In the genomic region with DNA sequence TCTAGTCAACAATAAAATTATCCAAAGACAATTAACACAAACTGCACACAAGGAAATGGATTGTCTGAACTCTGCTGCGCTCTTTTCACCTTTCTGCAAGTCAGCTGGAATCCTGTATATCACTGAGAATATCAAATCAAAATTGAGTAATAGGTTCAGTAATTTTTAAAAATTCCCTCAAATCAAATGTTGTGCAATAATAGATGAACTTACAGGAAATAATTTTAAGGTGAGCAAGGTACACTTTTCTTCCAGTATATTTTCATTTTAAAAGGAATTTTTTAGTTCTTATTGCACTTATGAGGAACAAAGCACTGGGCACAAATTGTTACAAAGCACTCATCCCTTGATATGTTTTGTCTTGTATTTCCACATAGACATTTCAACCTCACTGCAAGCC, we compare ENCODE assay signal across 9 cellular contexts. TPM values are rescaled to one million over a fixed set of nuclear protein-coding genes. Genes with fewer than 3 reads are reported as not detected.
DNase-seq lines count a peak whose midpoint lies in the region; ATAC-seq and TF ChIP-seq lines count a peak whose summit lies in the region.
"Had no signal": no experiment of that assay in that cellular context is flagged by ENCODE, and none has a peak within 500 bp of the region (broad histone marks: within the 10 kb centered on the region; RNA-seq: fewer than 3 reads in every experiment).

No MANE protein-coding gene starts in this region.

- H3K4me3 ChIP-seq in CD8-positive, alpha-beta memory T cell (ENCODE audit: low read length): peak overlapping the region; percentile 71
- H3K4me3 ChIP-seq in KMS-11 (IDR thresholded peaks at IDR 0.05; ENCODE audit: insufficient read depth, low read depth, low read length) (peak overlapping the region; percentile 42), neural cell (ENCODE audit: low read length) (peak overlapping the region; percentile 81), aorta (ENCODE audit: low read length in 2 of 2) (peak overlapping the region in 1 of 2 donors; percentile 86)

- no peaks in the 10 kb centered on the region for H3F3A ChIP-seq in neural cell (ENCODE audit: insufficient read depth, low read length, poor library complexity, severe bottlenecking)

- no peak for DNase-seq in CD8-positive, alpha-beta memory T cell
- DNase-seq in cerebellar cortex (ENCODE audit: low spot score) (peak; percentile 4), aorta (no peak), NCI-H187 (lab: John Stamatoyannopoulos, UW) (no peak), HuH-7.5 (ENCODE audit: low spot score) (no peak)
- DNase-seq: stimulated activated CD4-positive, alpha-beta T cell treated with anti-CD3 and anti-CD28 coated beads, Interleukin-4, amount 100 ng/mL, for 24 hours had no signal

- peak overlapping the region; percentile 88 for H3K27ac ChIP-seq in CD8-positive, alpha-beta memory T cell (ENCODE audit: low read depth, low read length)
- H3K27ac ChIP-seq in KMS-11: no peak overlapping the region; the same call in 1 of the 2 replicates
- no peak overlapping the region for H3K27ac ChIP-seq in neural cell (ENCODE audit: low read length)
- H3K27ac ChIP-seq in aorta (ENCODE audit: low read depth in 1 of 2, low read length in 2 of 2): no peak overlapping the region

- H4K20me1 ChIP-seq in KMS-11 (ENCODE audit: insufficient read depth) (no peaks in the 10 kb centered on the region), neural cell (ENCODE audit: insufficient read depth) (no peaks in the 10 kb centered on the region)

- peaks cover 34% of the 10 kb centered on the region for H3K4me1 ChIP-seq in CD8-positive, alpha-beta memory T cell (ENCODE audit: insufficient read depth, low read length)
- H3K4me1 ChIP-seq in KMS-11 (ENCODE audit: low read depth, poor library complexity, severe bottlenecking): peaks cover 15% of the 10 kb centered on the region
- no peaks in the 10 kb centered on the region for H3K4me1 ChIP-seq in aorta (ENCODE audit: control insufficient read depth in 1 of 2, insufficient read depth in 2 of 2, low read length in 2 of 2)

- peaks cover 37 to 58% (median 58%) of the 10 kb centered on the region in 3 donors for H3K4me1 Mint-ChIP-seq in CD8-positive, alpha-beta memory T cell

- TF ChIP-seq EP300 in neural cell (conservative IDR thresholded peaks at IDR 0.05; ENCODE audit: poor library complexity, severe bottlenecking): no peak

- peak overlapping the region; percentile 92 to 99 (median 98) for H3K27ac Mint-ChIP-seq in CD8-positive, alpha-beta memory T cell

- H3K9me3 ChIP-seq in CD8-positive, alpha-beta memory T cell (ENCODE audit: low read length): no peaks in the 10 kb centered on the region
- H3K9me3 ChIP-seq in neural cell (ENCODE audit: low read length) (no peaks in the 10 kb centered on the region), aorta (ENCODE audit: control insufficient read depth, low read length) (no peaks in the 10 kb centered on the region)

- POLR2A ChIA-PET in CD8-positive, alpha-beta memory T cell (lab: Charles Lee): no interaction called here

- H3K79me2 ChIP-seq in KMS-11 (ENCODE audit: insufficient read depth, low read depth) (no peaks in the 10 kb centered on the region), neural cell (replicated peaks; ENCODE audit: insufficient read depth, low read length) (no peaks in the 10 kb centered on the region)

- H3K4me2 ChIP-seq in KMS-11: peak overlapping the region; percentile 73
- H3K4me2 ChIP-seq in neural cell (ENCODE audit: low read length): peak overlapping the region; percentile 53

- H3K27me3 Mint-ChIP-seq in CD8-positive, alpha-beta memory T cell: peaks cover 0 to 2% of the 10 kb centered on the region in 2 donors

- TF ChIP-seq CTCF in KMS-11 (conservative IDR thresholded peaks at IDR 0.05; ENCODE audit: low read depth, low read length): no peak
- no peak for TF ChIP-seq CTCF in neural cell (IDR thresholded peaks at IDR 0.05; ENCODE audit: poor library complexity, severe bottlenecking)

- intact Hi-C loops in aorta (cut with DNase I): no loop called here

- H3K4me3 Mint-ChIP-seq in CD8-positive, alpha-beta memory T cell: peak overlapping the region; percentile 90 to 99 (median 96)

- ATAC-seq in aorta (ENCODE audit: low FRiP score): no peak
- no peak for ATAC-seq in GM19035 (IDR thresholded peaks at IDR 0.05; ENCODE audit: unreplicated experiment)

- 90 to 95% methylated on average over 1 of the region's 1 CpG for WGBS in aorta, 2 donors

- peaks cover 5 to 22% (median 10%) of the 10 kb centered on the region in 3 donors for H3K36me3 Mint-ChIP-seq in CD8-positive, alpha-beta memory T cell

- TF ChIP-seq RAD21 in neural cell (conservative IDR thresholded peaks at IDR 0.05): no peak

- H3K36me3 ChIP-seq in CD8-positive, alpha-beta memory T cell (ENCODE audit: insufficient read depth, low read length): no peaks in the 10 kb centered on the region
- H3K36me3 ChIP-seq in KMS-11 (ENCODE audit: insufficient read depth) (no peaks in the 10 kb centered on the region), neural cell (ENCODE audit: insufficient read depth, low read length) (peaks cover 7% of the 10 kb centered on the region), aorta (ENCODE audit: control insufficient read depth in 1 of 2, insufficient read depth in 2 of 2, low read length in 1 of 2) (no peaks in the 10 kb centered on the region)

- no peaks in the 10 kb centered on the region for H3K27me3 ChIP-seq in CD8-positive, alpha-beta memory T cell (ENCODE audit: insufficient read depth, low read length, poor library complexity, severe bottlenecking)
- H3K27me3 ChIP-seq in KMS-11 (ENCODE audit: insufficient read depth, low read depth) (no peaks in the 10 kb centered on the region), neural cell (ENCODE audit: insufficient read depth, low read depth, low read length) (no peaks in the 10 kb centered on the region), aorta (ENCODE audit: control insufficient read depth in 1 of 2, insufficient read depth in 2 of 2, low read length in 1 of 2) (no peaks in the 10 kb centered on the region)

- H3K9ac ChIP-seq in KMS-11 (no peak overlapping the region), neural cell (ENCODE audit: low read length) (peak overlapping the region; percentile 81)

- no peaks in the 10 kb centered on the region for H3K9me3 Mint-ChIP-seq in CD8-positive, alpha-beta memory T cell

- CTCF ChIA-PET in CD8-positive, alpha-beta memory T cell (lab: Charles Lee): no interaction called here

- H2AFZ ChIP-seq in KMS-11 (ENCODE audit: low read depth): peak overlapping the region; percentile 99
- H2AFZ ChIP-seq in neural cell (ENCODE audit: low read depth, low read length): no peak overlapping the region

- H3K9me2 ChIP-seq in neural cell (ENCODE audit: insufficient read depth, low read length): no peaks in the 10 kb centered on the region

TF ChIP-seq in neural cell, 6 proteins besides CTCF, POLR2A, EP300 and RAD21:
- TF ChIP-seq SMC3 (conservative IDR thresholded peaks at IDR 0.05; ENCODE audit: poor library complexity) (no peak), MXI1 (conservative IDR thresholded peaks at IDR 0.05; ENCODE audit: poor library complexity, severe bottlenecking) (no peak), POLR2AphosphoS5 (IDR thresholded peaks at IDR 0.05) (no peak), TAF1 (IDR thresholded peaks at IDR 0.05; ENCODE audit: low read depth) (no peak), EZH2 (IDR thresholded peaks at IDR 0.05; ENCODE audit: borderline replicate concordance, insufficient read depth, low read length, poor library complexity, severe bottlenecking) (no peak)
- TF ChIP-seq, protein P1, sequence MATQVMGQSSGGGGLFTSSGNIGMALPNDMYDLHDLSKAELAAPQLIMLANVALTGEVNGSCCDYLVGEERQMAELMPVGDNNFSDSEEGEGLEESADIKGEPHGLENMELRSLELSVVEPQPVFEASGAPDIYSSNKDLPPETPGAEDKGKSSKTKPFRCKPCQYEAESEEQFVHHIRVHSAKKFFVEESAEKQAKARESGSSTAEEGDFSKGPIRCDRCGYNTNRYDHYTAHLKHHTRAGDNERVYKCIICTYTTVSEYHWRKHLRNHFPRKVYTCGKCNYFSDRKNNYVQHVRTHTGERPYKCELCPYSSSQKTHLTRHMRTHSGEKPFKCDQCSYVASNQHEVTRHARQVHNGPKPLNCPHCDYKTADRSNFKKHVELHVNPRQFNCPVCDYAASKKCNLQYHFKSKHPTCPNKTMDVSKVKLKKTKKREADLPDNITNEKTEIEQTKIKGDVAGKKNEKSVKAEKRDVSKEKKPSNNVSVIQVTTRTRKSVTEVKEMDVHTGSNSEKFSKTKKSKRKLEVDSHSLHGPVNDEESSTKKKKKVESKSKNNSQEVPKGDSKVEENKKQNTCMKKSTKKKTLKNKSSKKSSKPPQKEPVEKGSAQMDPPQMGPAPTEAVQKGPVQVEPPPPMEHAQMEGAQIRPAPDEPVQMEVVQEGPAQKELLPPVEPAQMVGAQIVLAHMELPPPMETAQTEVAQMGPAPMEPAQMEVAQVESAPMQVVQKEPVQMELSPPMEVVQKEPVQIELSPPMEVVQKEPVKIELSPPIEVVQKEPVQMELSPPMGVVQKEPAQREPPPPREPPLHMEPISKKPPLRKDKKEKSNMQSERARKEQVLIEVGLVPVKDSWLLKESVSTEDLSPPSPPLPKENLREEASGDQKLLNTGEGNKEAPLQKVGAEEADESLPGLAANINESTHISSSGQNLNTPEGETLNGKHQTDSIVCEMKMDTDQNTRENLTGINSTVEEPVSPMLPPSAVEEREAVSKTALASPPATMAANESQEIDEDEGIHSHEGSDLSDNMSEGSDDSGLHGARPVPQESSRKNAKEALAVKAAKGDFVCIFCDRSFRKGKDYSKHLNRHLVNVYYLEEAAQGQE (IDR thresholded peaks at IDR 0.05; ENCODE audit: borderline replicate concordance): no peak
TF ChIP-seq in neural cell: peak in this region for 0.

RNA-seq across cellular contexts. Expression of gene SAYSD1, which starts 1.2 kb away (rescaled TPM):
- total RNA-seq in CD8-positive, alpha-beta memory T cell: 10 to 100 TPM; 10.3 to 11.6 TPM
- 15.6 TPM for polyA plus RNA-seq in CD8-positive, alpha-beta memory T cell
- polyA plus RNA-seq in neural cell (29.2 and 40.5 TPM in 2 replicates), aorta (1 to 10 TPM; 7.8 to 9.0 TPM)
- polyA minus RNA-seq in neural cell: 62.3 and 65.1 TPM in 2 replicates
- total RNA-seq in aorta: 10 to 100 TPM; 11.2 to 16.6 TPM
